ENCODE assay signal across 9 cellular contexts in genomic region chr16:47459603-47460002, GRCh38. TPM values are rescaled to one million over a fixed set of nuclear protein-coding genes. Genes with fewer than 3 reads are reported as not detected.
DNase-seq lines count a peak whose midpoint lies in the region; ATAC-seq, FAIRE-seq and TF ChIP-seq lines count a peak whose summit lies in the region.
"Had no signal": no experiment of that assay in that cellular context is flagged by ENCODE, and none has a peak within 500 bp of the region (broad histone marks: within the 10 kb centered on the region; RNA-seq: fewer than 3 reads in every experiment).

No MANE protein-coding gene starts in this region.

- BruUV-seq in OCI-LY7 (replicated peaks; lab: Mats Ljungman, UMichigan): no TSS peak
- BruUV-seq in endothelial cell of umbilical vein (replicated peaks; lab: Mats Ljungman, UMichigan): no TSS peak

- CTCF ChIA-PET in OCI-LY7 (lab: Charles Lee; ENCODE audit: unreplicated experiment): no interaction called here
- CTCF ChIA-PET in endothelial cell of umbilical vein (lab: Charles Lee): interaction anchor here (1.2 to 2.3 kb wide), 3 partner anchors 8 to 318 kb away, joined by 3 to 8 read pairs (median 7); no protein-coding TSS in a partner anchor

- TF ChIP-seq POLR2A in endothelial cell of umbilical vein (IDR thresholded peaks at IDR 0.05; ENCODE audit: low read depth, low read length) (no peak), ovary (IDR thresholded peaks at IDR 0.05) (no peak), Peyer's patch (IDR thresholded peaks at IDR 0.05) (no peak)

- H3K9me2 ChIP-seq in OCI-LY7 (ENCODE audit: insufficient read depth, low read length): no peaks in the 10 kb centered on the region

- H3K9me3 ChIP-seq in ES-I3 (ENCODE audit: control insufficient read depth, insufficient read depth, low read length) (no peaks in the 10 kb centered on the region), OCI-LY7 (ENCODE audit: low read length) (no peaks in the 10 kb centered on the region), endothelial cell of umbilical vein (replicated peaks; ENCODE audit: control insufficient read depth, insufficient read depth, low read length) (no peaks in the 10 kb centered on the region), ovary (no peaks in the 10 kb centered on the region), Peyer's patch (no peaks in the 10 kb centered on the region)

- H4K20me1 ChIP-seq in OCI-LY7 (ENCODE audit: insufficient read depth, low read length) (no peaks in the 10 kb centered on the region), endothelial cell of umbilical vein (replicated peaks; ENCODE audit: control insufficient read depth, extremely low read depth, insufficient read depth, low read length) (no peaks in the 10 kb centered on the region)

- H3K9me1 ChIP-seq in endothelial cell of umbilical vein (replicated peaks; ENCODE audit: control insufficient read depth, extremely low read depth, insufficient read depth, low read length): no peaks in the 10 kb centered on the region

- DNase-seq in OCI-LY7 (ENCODE audit: low spot score): no peak
- no peak for DNase-seq in endothelial cell of umbilical vein (ENCODE audit: low read depth, low spot score)
- DNase-seq in ovary: no peak
- no peak for DNase-seq in Peyer's patch
- DNase-seq in NCI-H2081 (lab: John Stamatoyannopoulos, UW): no peak
- DNase-seq in occipital lobe (lab: John Stamatoyannopoulos, UW): no peak
- DNase-seq: central memory CD4-positive, alpha-beta T cell had no signal

- H3K4me1 ChIP-seq in ES-I3 (ENCODE audit: insufficient read depth, low read length) (peaks cover 7% of the 10 kb centered on the region; the same call in 1 of the 2 replicates), OCI-LY7 (ENCODE audit: insufficient read depth, low read length, poor library complexity, severe bottlenecking) (peaks cover 34% of the 10 kb centered on the region), endothelial cell of umbilical vein (ENCODE audit: control insufficient read depth, extremely low read depth, insufficient read depth, low read length) (peaks cover 31% of the 10 kb centered on the region), ovary (ENCODE audit: insufficient read depth) (peaks cover 13% of the 10 kb centered on the region), Peyer's patch (peaks cover 0 to 36% (median 8%) of the 10 kb centered on the region in 4 donors)

- peak overlapping the region; percentile 97 for H3K4me2 ChIP-seq in OCI-LY7 (ENCODE audit: low read length)
- H3K4me2 ChIP-seq in endothelial cell of umbilical vein (ENCODE audit: insufficient read depth, low read length): peak overlapping the region; percentile 76

- H3K4me3 ChIP-seq in OCI-LY7 (ENCODE audit: low read depth, low read length, poor library complexity, severe bottlenecking) (peak overlapping the region; percentile 89), endothelial cell of umbilical vein (replicated peaks in 1 of 3; ENCODE audit: insufficient read depth in 1 of 3, low read depth in 1 of 3, low read length in 3 of 3) (peak overlapping the region in 1 of 3 experiments; percentile 77), ovary (peak overlapping the region; percentile 81), Peyer's patch (peak overlapping the region in 2 of 4 donors; percentile 86 to 91)

- intact Hi-C loops in OCI-LY7 (cut with micrococcal nuclease; ENCODE audit: unreplicated experiment): loop anchor here (5.0 to 10.0 kb wide), 4 partner anchors 63 to 705 kb away; partner anchors contain the start of gene NETO2
- intact Hi-C loops in endothelial cell of umbilical vein (cut with micrococcal nuclease): loop anchor here (2.0 to 10.0 kb wide), 4 partner anchors 183 to 698 kb away; partner anchors contain the start of gene ABCC12
- intact Hi-C loops in ovary (cut with DNase I): no loop called here

- no peak for TF ChIP-seq EP300 in ovary (IDR thresholded peaks at IDR 0.05)

- peaks cover 4% of the 10 kb centered on the region; the same call in 1 of the 2 replicates for H3K36me3 ChIP-seq in ES-I3 (ENCODE audit: insufficient read depth, low read length)
- H3K36me3 ChIP-seq in OCI-LY7 (ENCODE audit: insufficient read depth, low read length): peaks cover 39% of the 10 kb centered on the region
- H3K36me3 ChIP-seq in endothelial cell of umbilical vein (ENCODE audit: control insufficient read depth in 2 of 2, extremely low read depth in 1 of 2, insufficient read depth in 2 of 2, low read length in 2 of 2): no peaks in the 10 kb centered on the region
- H3K36me3 ChIP-seq in ovary: no peaks in the 10 kb centered on the region
- peaks cover 0 to 11% (median 0%) of the 10 kb centered on the region in 3 donors for H3K36me3 ChIP-seq in Peyer's patch

- H3K27me3 ChIP-seq in endothelial cell of umbilical vein (ENCODE audit: control insufficient read depth in 2 of 2, insufficient read depth in 2 of 2, low read length in 2 of 2) (no peaks in the 10 kb centered on the region), ovary (no peaks in the 10 kb centered on the region), Peyer's patch (no peaks in the 10 kb centered on the region)

- dilution Hi-C loops in endothelial cell of umbilical vein (cut with MboI; ENCODE audit: extremely low pct_ligation_motif_present, low sequenced_read_pairs): no loop called here

- ATAC-seq in HG02588 (IDR thresholded peaks at IDR 0.05; ENCODE audit: unreplicated experiment): no peak

- no peak for TF ChIP-seq CTCF in OCI-LY7 (conservative IDR thresholded peaks at IDR 0.05; ENCODE audit: low read length)
- no peak for TF ChIP-seq CTCF in endothelial cell of umbilical vein (IDR thresholded peaks at IDR 0.05; ENCODE audit: extremely low read depth in 1 of 2, insufficient read depth in 1 of 2, low read depth in 1 of 2, low read length in 2 of 2)
- no peak for TF ChIP-seq CTCF in ovary (IDR thresholded peaks at IDR 0.05)
- TF ChIP-seq CTCF in Peyer's patch (IDR thresholded peaks at IDR 0.05): no peak

- H3K79me2 ChIP-seq in OCI-LY7 (ENCODE audit: insufficient read depth, low read depth, low read length) (peaks cover 57% of the 10 kb centered on the region), endothelial cell of umbilical vein (ENCODE audit: control insufficient read depth, insufficient read depth, low read length) (peaks cover 18% of the 10 kb centered on the region)

- H2AFZ ChIP-seq in OCI-LY7 (ENCODE audit: low read length) (no peak overlapping the region), endothelial cell of umbilical vein (ENCODE audit: low read depth, low read length) (no peak overlapping the region)

- 80 to 90% (median 83%) methylated on average over 1 of the region's 1 CpG for WGBS in ovary, 3 donors

- peak overlapping the region; percentile 82 for H3K27ac ChIP-seq in OCI-LY7 (ENCODE audit: low read depth, low read length, poor library complexity, severe bottlenecking)
- H3K27ac ChIP-seq in endothelial cell of umbilical vein (ENCODE audit: insufficient read depth, low read depth, low read length): no peak overlapping the region
- H3K27ac ChIP-seq in ovary: no peak overlapping the region
- H3K27ac ChIP-seq in Peyer's patch: no peak overlapping the region

- H3K9ac ChIP-seq in ES-I3 (ENCODE audit: low read depth, low read length) (peak overlapping the region; percentile 98; the same call in 1 of the 2 replicates), endothelial cell of umbilical vein (replicated peaks; ENCODE audit: extremely low read depth, insufficient read depth, low read length) (no peak overlapping the region)

- no peak for FAIRE-seq in endothelial cell of umbilical vein (lab: Jason Lieb, UNC)

- POLR2A ChIA-PET in OCI-LY7 (lab: Charles Lee) (interaction anchor here (0.6 to 13.0 kb wide), 7 partner anchors 8 to 628 kb away, joined by 3 to 120 read pairs (median 4); no protein-coding TSS in a partner anchor), endothelial cell of umbilical vein (lab: Charles Lee) (interaction anchor here (0.6 kb wide), 1 partner anchor 496 kb away, joined by 3 read pairs; no protein-coding TSS in a partner anchor)

TF ChIP-seq in endothelial cell of umbilical vein, 7 proteins besides CTCF, POLR2A, EP300 and RAD21 (continues in another document):
- TF ChIP-seq GATA2 (IDR thresholded peaks at IDR 0.05; ENCODE audit: insufficient read depth, insufficient read length, low read depth, low read length) (no peak), FOS (IDR thresholded peaks at IDR 0.05; ENCODE audit: borderline replicate concordance, insufficient read depth, low read length) (no peak), EZH2 (IDR thresholded peaks at IDR 0.05; ENCODE audit: borderline replicate concordance, low read depth, low read length, severe bottlenecking) (no peak), MYC (IDR thresholded peaks at IDR 0.05; ENCODE audit: low read depth, low read length) (no peak), JUN (IDR thresholded peaks at IDR 0.05; ENCODE audit: borderline replicate concordance, insufficient read depth, insufficient read length, low read depth) (no peak)

RNA-seq across cellular contexts. Expression of gene ITFG1, which starts 1.3 kb away (rescaled TPM):
- total RNA-seq in OCI-LY7 (2014; rRNA removed; shearing (Covaris generic)): 18.2 and 33.7 TPM in 2 replicates
- total RNA-seq in OCI-LY7 (2022) (37.9 and 41.8 TPM in 2 replicates), endothelial cell of umbilical vein (38.0 and 44.2 TPM in 2 replicates), ovary (10 to 100 TPM; 34.4 to 45.3 (median 37.5) TPM), Peyer's patch (10 to 100 TPM; 36.3 to 67.6 (median 56.1) TPM), occipital lobe (187 TPM)
- polyA plus RNA-seq in endothelial cell of umbilical vein (31.6 and 32.1 TPM in 2 replicates), ovary (100 to 1,000 TPM in 1 of 2 donors, 10 to 100 TPM in 1; 41.5 to 123 TPM)
- polyA plus RNA-seq in endothelial cell of umbilical vein (2011; cell fraction: cytosol; rRNA removed): 37.1 and 48.7 TPM in 2 replicates
- 24.4 and 28.7 TPM in 2 replicates for polyA plus RNA-seq in endothelial cell of umbilical vein (2011; cell fraction: nucleus; rRNA removed)
- 46.7 and 51.9 TPM in 2 replicates for polyA plus RNA-seq in endothelial cell of umbilical vein (2012)
- polyA minus RNA-seq in endothelial cell of umbilical vein: 21.8 and 39.6 TPM in 2 replicates
- polyA minus RNA-seq in endothelial cell of umbilical vein (2011; cell fraction: cytosol; rRNA and poly(A)+ RNA removed): 12.7 TPM
- 56.3 and 75.2 TPM in 2 replicates for polyA minus RNA-seq in endothelial cell of umbilical vein (2011; cell fraction: nucleus; rRNA and poly(A)+ RNA removed)

RNA-seq across cellular contexts. Expression of gene PHKB, which starts 1.5 kb away (rescaled TPM):
- total RNA-seq in OCI-LY7 (2014; rRNA removed; shearing (Covaris generic)): 56.9 and 68.1 TPM in 2 replicates
- total RNA-seq in OCI-LY7 (2022): 93.1 and 101 TPM in 2 replicates
- total RNA-seq in endothelial cell of umbilical vein: 60.9 and 61.0 TPM in 2 replicates
- polyA plus RNA-seq in endothelial cell of umbilical vein: 23.4 and 30.1 TPM in 2 replicates
- polyA plus RNA-seq in endothelial cell of umbilical vein (2011; cell fraction: cytosol; rRNA removed): 28.7 and 28.9 TPM in 2 replicates
- polyA plus RNA-seq in endothelial cell of umbilical vein (2011; cell fraction: nucleus; rRNA removed): 93.7 and 111 TPM in 2 replicates
- 29.6 and 30.7 TPM in 2 replicates for polyA plus RNA-seq in endothelial cell of umbilical vein (2012)
- polyA minus RNA-seq in endothelial cell of umbilical vein: 92.2 and 112 TPM in 2 replicates
- 26.2 TPM for polyA minus RNA-seq in endothelial cell of umbilical vein (2011; cell fraction: cytosol; rRNA and poly(A)+ RNA removed)
- polyA minus RNA-seq in endothelial cell of umbilical vein (2011; cell fraction: nucleus; rRNA and poly(A)+ RNA removed): 169 and 223 TPM in 2 replicates
- total RNA-seq in ovary: 10 to 100 TPM; 55.1 to 86.6 (median 70.1) TPM
- 10 to 100 TPM; 16.5 to 44.0 TPM for polyA plus RNA-seq in ovary
- total RNA-seq in Peyer's patch: 100 to 1,000 TPM; 124 to 180 (median 142) TPM
- total RNA-seq in occipital lobe: 195 TPM

Comparison
In these comparisons a context has a peak if more than half of its experiments do, and no peak if none do; other contexts are left out.
1. intact Hi-C loops: an anchor here in OCI-LY7 (5.0 to 10.0 kb wide) and endothelial cell of umbilical vein (2.0 to 10.0 kb wide); none called in ovary.